Comparison of ENCODE assay signal across 8 cellular contexts in genomic region chr4:1711906-1712215, GRCh38. TPM values are rescaled to one million over a fixed set of nuclear protein-coding genes. Genes with fewer than 3 reads are reported as not detected.
DNase-seq lines count a peak whose midpoint lies in the region; ATAC-seq and TF ChIP-seq lines count a peak whose summit lies in the region.

No MANE protein-coding gene starts in this region.

- H3K4me3 ChIP-seq in CD8-positive, alpha-beta T cell (ENCODE audit: low read depth, low read length) = peak overlapping the region; percentile 82
- peak overlapping the region; percentile 71 for H3K4me3 ChIP-seq in iPS-15b (ENCODE audit: low read depth, low read length)

- H3K9me3 ChIP-seq in CD8-positive, alpha-beta T cell (ENCODE audit: low read length) = no peaks in the 10 kb centered on the region
- no peaks in the 10 kb centered on the region for H3K9me3 ChIP-seq in iPS-15b (ENCODE audit: control insufficient read depth, insufficient read depth, low read length)

- H3K4me3 Mint-ChIP-seq in CD8-positive, alpha-beta T cell = peak overlapping the region; percentile 94
- peak overlapping the region; percentile 100 for H3K4me3 Mint-ChIP-seq in activated T-helper 17 cell treated with anti-CD3 and anti-CD28 coated beads, Interleukin-2, amount 50 U/mL, for 72 hours

- H3K9me3 Mint-ChIP-seq in CD8-positive, alpha-beta T cell = no peaks in the 10 kb centered on the region
- H3K9me3 Mint-ChIP-seq in activated T-helper 17 cell treated with anti-CD3 and anti-CD28 coated beads, Interleukin-2, amount 50 U/mL, for 72 hours = no peaks in the 10 kb centered on the region

- H3K27ac ChIP-seq in CD8-positive, alpha-beta T cell (ENCODE audit: low read depth, low read length) = peak overlapping the region; percentile 97
- peak overlapping the region; percentile 98 for H3K27ac ChIP-seq in substantia nigra (ENCODE audit: low read depth, low read length, poor library complexity, severe bottlenecking)

- no peaks in the 10 kb centered on the region for H3K36me3 ChIP-seq in CD8-positive, alpha-beta T cell (ENCODE audit: insufficient read depth, low read length)
- peaks cover 5% of the 10 kb centered on the region for H3K36me3 ChIP-seq in iPS-15b (ENCODE audit: control insufficient read depth, insufficient read depth, low read length)

- H3K4me1 ChIP-seq in CD8-positive, alpha-beta T cell (ENCODE audit: insufficient read depth, low read length) = peaks cover 42% of the 10 kb centered on the region
- H3K4me1 ChIP-seq in iPS-15b (ENCODE audit: control insufficient read depth, insufficient read depth, low read length) = no peaks in the 10 kb centered on the region

- peaks cover 60% of the 10 kb centered on the region for H3K4me1 Mint-ChIP-seq in CD8-positive, alpha-beta T cell (ENCODE audit: low read depth)
- peaks cover 29% of the 10 kb centered on the region for H3K4me1 Mint-ChIP-seq in activated T-helper 17 cell treated with anti-CD3 and anti-CD28 coated beads, Interleukin-2, amount 50 U/mL, for 72 hours

- H3K27me3 Mint-ChIP-seq in CD8-positive, alpha-beta T cell (ENCODE audit: low read depth) = no peaks in the 10 kb centered on the region
- H3K27me3 Mint-ChIP-seq in activated T-helper 17 cell treated with anti-CD3 and anti-CD28 coated beads, Interleukin-2, amount 50 U/mL, for 72 hours = no peaks in the 10 kb centered on the region

- intact Hi-C loops in CD8-positive, alpha-beta T cell (cut with DNase I, micrococcal nuclease) = loop anchor here (1.0 to 10.0 kb wide), 16 partner anchors 9 to 1363 kb away; partner anchors contain the start of genes FAM53A (in 2 of the 2), LETM1 (in 2 of the 2), TACC3 (in 2 of the 2) and TMEM129 (in 2 of the 2)
- intact Hi-C loops in posterior vena cava (cut with DNase I) = no loop called here

- ATAC-seq in CD8-positive, alpha-beta T cell = peak; percentile 17
- ATAC-seq in HG02610 (IDR thresholded peaks at IDR 0.05; ENCODE audit: unreplicated experiment) (peak; percentile 9), HG03432 (IDR thresholded peaks at IDR 0.05; ENCODE audit: unreplicated experiment) (no peak)
- no peak for ATAC-seq in activated T-helper 17 cell treated with anti-CD3 and anti-CD28 coated beads, Interleukin-2, amount 50 U/mL, for 72 hours (replicated peaks)

- peak overlapping the region; percentile 83 for H3K9ac ChIP-seq in iPS-15b (ENCODE audit: low read depth, low read length)

- POLR2A ChIA-PET in CD8-positive, alpha-beta T cell (lab: Charles Lee) = interaction anchor here (0.7 to 3.7 kb wide), 9 partner anchors 9 to 758 kb away, joined by 3 to 83 read pairs (median 4); partner anchors contain the start of genes FAM53A, TACC3 and TMEM129

- H3K27ac Mint-ChIP-seq in CD8-positive, alpha-beta T cell = peak overlapping the region; percentile 94
- H3K27ac Mint-ChIP-seq in activated T-helper 17 cell treated with anti-CD3 and anti-CD28 coated beads, Interleukin-2, amount 50 U/mL, for 72 hours = peak overlapping the region; percentile 97

- CTCF ChIA-PET in CD8-positive, alpha-beta T cell (lab: Charles Lee) = interaction anchor here (1.1 to 14.6 kb wide), 4 partner anchors 9 to 18 kb away, joined by 6 to 161 read pairs (median 9); partner anchors contain the start of genes TACC3 and TMEM129

- no peak for TF ChIP-seq CTCF in CD8-positive, alpha-beta T cell (IDR thresholded peaks at IDR 0.05)

- no peak for DNase-seq in CD8-positive, alpha-beta T cell
- peak in 6 of 49 donors; percentile 53 to 75 (median 62) for DNase-seq in substantia nigra (lab: John Stamatoyannopoulos, UW)
- DNase-seq in posterior vena cava (ENCODE audit: low spot score) = no peak
- DNase-seq in SKM-1 (lab: John Stamatoyannopoulos, UW; ENCODE audit: unreplicated experiment) = no peak

- no peaks in the 10 kb centered on the region for H3K27me3 ChIP-seq in CD8-positive, alpha-beta T cell (ENCODE audit: insufficient read depth, low read length)
- H3K27me3 ChIP-seq in iPS-15b (ENCODE audit: control insufficient read depth, insufficient read depth, low read length) = no peaks in the 10 kb centered on the region

- peaks cover 31% of the 10 kb centered on the region for H3K36me3 Mint-ChIP-seq in CD8-positive, alpha-beta T cell
- H3K36me3 Mint-ChIP-seq in activated T-helper 17 cell treated with anti-CD3 and anti-CD28 coated beads, Interleukin-2, amount 50 U/mL, for 72 hours (ENCODE audit: low read depth) = peaks cover 83% of the 10 kb centered on the region

RNA-seq across cellular contexts. Expression of gene SLBP, which starts 0.3 kb away (rescaled TPM):
- 10 to 100 TPM; 61.2 to 62.6 TPM for total RNA-seq in CD8-positive, alpha-beta T cell
- total RNA-seq in activated T-helper 17 cell treated with anti-CD3 and anti-CD28 coated beads, Interleukin-2, amount 50 U/mL, for 72 hours = 100 to 1,000 TPM in 1 of 2 donors, 10 to 100 TPM in 1; 68.2 to 132 TPM
- 10 to 100 TPM; 25.6 to 27.9 TPM for total RNA-seq in posterior vena cava

RNA-seq across cellular contexts. Expression of gene TMEM129, which starts 9.3 kb away (rescaled TPM):
- total RNA-seq in CD8-positive, alpha-beta T cell = 10 to 100 TPM; 14.5 to 14.8 TPM
- 10 to 100 TPM; 15.7 to 16.0 TPM for total RNA-seq in activated T-helper 17 cell treated with anti-CD3 and anti-CD28 coated beads, Interleukin-2, amount 50 U/mL, for 72 hours
- total RNA-seq in posterior vena cava = 10 to 100 TPM; 25.1 to 28.1 TPM

RNA-seq across cellular contexts. Expression of gene TACC3, which starts 9.5 kb away (rescaled TPM):
- total RNA-seq in CD8-positive, alpha-beta T cell = 100 to 1,000 TPM; 131 to 137 TPM
- total RNA-seq in activated T-helper 17 cell treated with anti-CD3 and anti-CD28 coated beads, Interleukin-2, amount 50 U/mL, for 72 hours = 100 to 1,000 TPM; 151 to 204 TPM
- 1 to 10 TPM; 5.2 to 9.3 TPM for total RNA-seq in posterior vena cava

RNA-seq across cellular contexts. Expression of gene FAM53A, which starts 27.7 kb away (rescaled TPM):
- 1 to 10 TPM; 1.8 to 1.9 TPM for total RNA-seq in CD8-positive, alpha-beta T cell
- 1 to 10 TPM; 1.8 to 2.6 TPM for total RNA-seq in activated T-helper 17 cell treated with anti-CD3 and anti-CD28 coated beads, Interleukin-2, amount 50 U/mL, for 72 hours
- 1 to 10 TPM; 1.5 to 1.7 TPM for total RNA-seq in posterior vena cava

Comparison
In these comparisons a context has a peak if more than half of its experiments do, and no peak if none do; other contexts are left out.
1. ATAC-seq: peak in CD8-positive, alpha-beta T cell (single experiment) and HG02610 (single experiment); none in activated T-helper 17 cell treated with anti-CD3 and anti-CD28 coated beads, Interleukin-2, amount 50 U/mL, for 72 hours (single experiment) and HG03432 (single experiment).
2. RNA of gene TACC3, which starts 9.5 kb away (total RNA-seq): 151 to 204 TPM in activated T-helper 17 cell treated with anti-CD3 and anti-CD28 coated beads, Interleukin-2, amount 50 U/mL, for 72 hours and 131 to 137 TPM in CD8-positive, alpha-beta T cell; 5.2 to 9.3 TPM in posterior vena cava; every median in the first group is over 10 times any median in the second.
3. intact Hi-C loops: an anchor here in CD8-positive, alpha-beta T cell (1.0 to 10.0 kb wide); none called in posterior vena cava.